20 cellular contexts compared by ENCODE assay signal in genomic region chr1:93770640-93771039, GRCh38.
A peak's percentile ranks its signal among the peaks of the same experiment; 100 is the strongest.
DNase-seq lines count a peak whose midpoint lies in the region; ATAC-seq and TF ChIP-seq lines count a peak whose summit lies in the region.
"Had no signal": no experiment of that assay in that cellular context is flagged by ENCODE, and none has a peak within 500 bp of the region (broad histone marks: within the 10 kb centered on the region; RNA-seq: fewer than 3 reads in every experiment).

No MANE protein-coding gene starts in this region.

- POLR2A ChIA-PET in WTC11 (lab: Charles Lee): no interaction called here

- DNase-seq in Daoy (ENCODE audit: low read depth) (peak; percentile 35), Kasumi-1 (lab: John Stamatoyannopoulos, UW) (peak; percentile 24 to 35), WTC11 (ENCODE audit: low spot score) (no peak), iPS-NIHi7 (ENCODE audit: extremely low spot score) (peak; percentile 54), SW 1271 (lab: John Stamatoyannopoulos, UW) (no peak), NCI-H187 (lab: John Stamatoyannopoulos, UW) (no peak), NCI-H2029 treated with DMSO at 0.1 percent for 48 hours (lab: John Stamatoyannopoulos, UW) (no peak)
- DNase-seq: activated CD4-positive, alpha-beta memory T cell treated with anti-CD3 and anti-CD28 coated beads for 36 hours; activated naive CD4-positive, alpha-beta T cell treated with anti-CD3 and anti-CD28 coated beads, Interleukin-2, amount 50 U/mL, for 16 hours; activated T-cell treated with anti-CD3 and anti-CD28 coated beads, Interleukin-2, amount 50 U/mL, for 24 hours; BE2C; gastrocnemius medialis; GDM1; left cardiac atrium; NCI-H2081; NCI-H526; occipital lobe; retina; testis had no signal

- TF ChIP-seq CTCF in WTC11 (IDR thresholded peaks at IDR 0.05): no peak

- H3K27me3 Mint-ChIP-seq in WTC11 (ENCODE audit: low read depth): no peaks in the 10 kb centered on the region
- H3K27me3 Mint-ChIP-seq: activated T-cell treated with anti-CD3 and anti-CD28 coated beads, Interleukin-2, amount 50 U/mL, for 24 hours had no signal

- peaks cover 35% of the 10 kb centered on the region for H3K4me1 Mint-ChIP-seq in WTC11

- ATAC-seq in WTC11: 0 out of 2 replicates have a peak, but pooled peaks have one; percentile 18
- no peak for ATAC-seq in GM21390 (IDR thresholded peaks at IDR 0.05; ENCODE audit: unreplicated experiment)
- ATAC-seq: gastrocnemius medialis, left cardiac atrium had no signal

- no peaks in the 10 kb centered on the region for H3K36me3 Mint-ChIP-seq in WTC11
- H3K36me3 Mint-ChIP-seq: activated CD4-positive, alpha-beta memory T cell treated with anti-CD3 and anti-CD28 coated beads for 36 hours had no signal

- CTCF ChIA-PET in WTC11 (lab: Charles Lee): interaction anchor here (2.4 kb wide), 1 partner anchor 44 kb away, joined by 11 read pairs; no protein-coding TSS in a partner anchor

- no peaks in the 10 kb centered on the region for H3K9me3 Mint-ChIP-seq in WTC11
- H3K9me3 Mint-ChIP-seq: activated CD4-positive, alpha-beta memory T cell treated with anti-CD3 and anti-CD28 coated beads for 36 hours; activated T-cell treated with anti-CD3 and anti-CD28 coated beads, Interleukin-2, amount 50 U/mL, for 24 hours had no signal

- no peak overlapping the region for H3K27ac Mint-ChIP-seq in WTC11
- H3K27ac Mint-ChIP-seq: activated CD4-positive, alpha-beta memory T cell treated with anti-CD3 and anti-CD28 coated beads for 36 hours; activated T-cell treated with anti-CD3 and anti-CD28 coated beads, Interleukin-2, amount 50 U/mL, for 24 hours had no signal

- H3K4me3 Mint-ChIP-seq in WTC11: no peak overlapping the region
- H3K4me3 Mint-ChIP-seq: activated CD4-positive, alpha-beta memory T cell treated with anti-CD3 and anti-CD28 coated beads for 36 hours; activated T-cell treated with anti-CD3 and anti-CD28 coated beads, Interleukin-2, amount 50 U/mL, for 24 hours had no signal

TF ChIP-seq in WTC11, 78 proteins besides CTCF, POLR2A, EP300 and RAD21:
- TF ChIP-seq NR1H2 (CRISPR knock-in tag; IDR thresholded peaks at IDR 0.05): no peak
- no peak for TF ChIP-seq OVOL2 (CRISPR knock-in tag; IDR thresholded peaks at IDR 0.05; ENCODE audit: borderline replicate concordance)
- no peak for TF ChIP-seq ARID4B (CRISPR knock-in tag; IDR thresholded peaks at IDR 0.05; ENCODE audit: borderline replicate concordance)
- no peak for TF ChIP-seq PREB (CRISPR knock-in tag; IDR thresholded peaks at IDR 0.05; ENCODE audit: borderline replicate concordance)
- TF ChIP-seq NFATC4 (CRISPR knock-in tag; IDR thresholded peaks at IDR 0.05): no peak
- TF ChIP-seq USF2 (CRISPR knock-in tag; IDR thresholded peaks at IDR 0.05): no peak
- no peak for TF ChIP-seq ZSCAN18 (CRISPR knock-in tag; IDR thresholded peaks at IDR 0.05)
- TF ChIP-seq FOXK1 (CRISPR knock-in tag; IDR thresholded peaks at IDR 0.05): no peak
- no peak for TF ChIP-seq FOXP1 (CRISPR knock-in tag; IDR thresholded peaks at IDR 0.05; ENCODE audit: borderline replicate concordance)
- TF ChIP-seq USF1 (CRISPR knock-in tag; IDR thresholded peaks at IDR 0.05): no peak
TF ChIP-seq in WTC11: peak in this region for 0.

Comparison
In these comparisons a context has a peak if more than half of its experiments do, and no peak if none do; other contexts are left out.
1. DNase-seq: peak in Daoy (single experiment), Kasumi-1 (2 of 2) and iPS-NIHi7 (single experiment); none in WTC11 (single experiment), SW 1271 (0 of 2), NCI-H187 (0 of 2) and NCI-H2029 treated with DMSO at 0.1 percent for 48 hours (single experiment).